In the genomic region with DNA sequence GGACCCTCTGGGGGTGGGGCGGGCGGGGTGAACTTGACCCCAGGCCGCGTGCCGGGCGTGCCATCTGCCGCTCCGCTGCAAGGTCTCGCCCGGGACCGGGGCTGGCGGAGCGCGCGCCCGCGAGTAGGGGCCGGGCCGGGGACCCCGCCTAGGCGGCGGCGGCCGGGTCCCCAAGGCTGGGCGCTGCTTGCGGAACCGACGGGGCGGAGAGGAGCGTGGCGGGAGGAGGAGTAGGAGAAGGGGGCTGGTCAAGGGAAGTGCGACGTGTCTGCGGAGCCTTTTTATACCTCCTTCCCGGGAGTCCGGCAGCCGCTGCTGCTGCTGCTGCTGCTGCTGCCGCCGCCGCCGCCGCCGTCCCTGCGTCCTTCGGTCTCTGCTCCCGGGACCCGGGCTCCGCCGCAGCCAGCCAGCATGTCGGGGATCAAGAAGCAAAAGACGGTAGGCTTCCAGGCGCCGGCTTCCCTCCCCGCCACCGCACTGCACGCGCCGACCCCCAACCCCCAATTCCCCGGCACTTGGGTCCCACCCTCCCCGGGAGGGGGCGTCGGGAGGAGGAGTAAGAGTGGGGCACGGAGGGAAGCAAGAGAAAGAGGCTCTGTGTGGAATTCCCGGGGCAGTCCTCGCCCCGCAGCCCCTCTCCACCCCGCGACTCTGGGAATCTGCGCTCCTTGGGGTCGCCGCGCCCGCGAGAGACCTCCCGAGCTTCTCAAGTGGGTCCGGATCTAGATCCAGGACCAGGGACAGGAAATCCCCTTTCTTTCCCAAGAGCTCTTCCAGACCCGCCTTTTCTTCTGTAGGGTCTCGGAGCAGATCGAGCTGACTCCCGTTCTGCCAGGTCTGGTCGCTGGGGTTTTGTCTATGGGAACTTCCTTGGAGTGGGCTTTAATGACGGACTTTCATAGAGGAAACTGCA, we compare ENCODE assay signal across 8 cellular contexts. TPM values are rescaled to one million over a fixed set of nuclear protein-coding genes. Genes with fewer than 3 reads are reported as not detected.
A peak's percentile ranks its signal among the peaks of the same experiment; 100 is the strongest.
DNase-seq lines count a peak whose midpoint lies in the region; ATAC-seq, FAIRE-seq and TF ChIP-seq lines count a peak whose summit lies in the region.

A gene (plus strand): TSS at position 308 of the 913 bp plus-strand sequence. CDS start 104 bp downstream, at position 412.

- H3K4me1 ChIP-seq in PC-9 (replicated peaks; ENCODE audit: insufficient read depth) (peaks cover 9% of the 10 kb centered on the region; the same call in 1 of the 2 replicates), astrocyte (ENCODE audit: insufficient read depth, low read length) (peaks cover 31% of the 10 kb centered on the region), right cardiac atrium (ENCODE audit: control insufficient read depth, insufficient read depth, low read length) (no peaks in the 10 kb centered on the region)

- no peaks in the 10 kb centered on the region for H4K20me1 ChIP-seq in PC-9 (ENCODE audit: insufficient read depth)
- H4K20me1 ChIP-seq in astrocyte (ENCODE audit: insufficient read depth, low read length) = peaks cover 17% of the 10 kb centered on the region

- POLR2A ChIA-PET in PC-9 (lab: Charles Lee; ENCODE audit: unreplicated experiment) = no interaction called here

- H3K27ac ChIP-seq in PC-9 (no peak within 1 kb of the TSS), astrocyte (ENCODE audit: low read depth, low read length) (peak within 1 kb of the TSS; percentile 86), right cardiac atrium (ENCODE audit: low read length) (peak within 1 kb of the TSS; percentile 79)

- H3K36me3 Mint-ChIP-seq in astrocyte (ENCODE audit: low read depth, unreplicated experiment) = peaks cover 6% of the 10 kb centered on the region

- H3K4me1 Mint-ChIP-seq in astrocyte (ENCODE audit: low read depth, unreplicated experiment) = peaks cover 37% of the 10 kb centered on the region

- H3K9ac ChIP-seq in astrocyte (ENCODE audit: low read length) = peak within 1 kb of the TSS; percentile 98

- intact Hi-C loops in PC-9 (cut with micrococcal nuclease; ENCODE audit: unreplicated experiment) (loop anchor here (1.0 to 5.0 kb wide), 3 partner anchors 24 to 128 kb away; no protein-coding TSS in a partner anchor), right cardiac atrium (cut with DNase I) (loop anchor here in 2 of 4 donors (2.0 to 5.0 kb wide), 2 partner anchors 75 to 77 kb away; no protein-coding TSS in a partner anchor)

- H2AFZ ChIP-seq in PC-9 (peak within 1 kb of the TSS; percentile 94), astrocyte (ENCODE audit: low read depth, low read length) (peak within 1 kb of the TSS; percentile 81)

- TSS peak; percentile 54 for BruUV-seq in PC-9 (replicated peaks; lab: Mats Ljungman, UMichigan)

- peak within 1 kb of the TSS; percentile 99 for H3K4me3 Mint-ChIP-seq in astrocyte (ENCODE audit: unreplicated experiment)

- H3K9me3 ChIP-seq in PC-9 (ENCODE audit: insufficient read depth, low read depth) (no peaks in the 10 kb centered on the region), astrocyte (ENCODE audit: insufficient read depth, low read depth, low read length) (no peaks in the 10 kb centered on the region), right cardiac atrium (ENCODE audit: control insufficient read depth, low read length) (no peaks in the 10 kb centered on the region)

- H3K79me2 ChIP-seq in PC-9 (ENCODE audit: low read depth) (no peaks in the 10 kb centered on the region), astrocyte (ENCODE audit: insufficient read depth, low read length) (peaks cover 48% of the 10 kb centered on the region)

- H3K4me2 ChIP-seq in PC-9 = peak within 1 kb of the TSS; percentile 98
- H3K4me2 ChIP-seq in astrocyte (ENCODE audit: low read length) = peak within 1 kb of the TSS; percentile 99

- WGBS in right cardiac atrium = under 1% methylated on average over 82 of the region's 82 CpGs

- no peaks in the 10 kb centered on the region for H3K27me3 ChIP-seq in PC-9 (ENCODE audit: insufficient read depth, low read depth)
- no peaks in the 10 kb centered on the region for H3K27me3 ChIP-seq in astrocyte (ENCODE audit: insufficient read depth, low read length)
- no peaks in the 10 kb centered on the region for H3K27me3 ChIP-seq in right cardiac atrium (ENCODE audit: control insufficient read depth, insufficient read depth)

- no peaks in the 10 kb centered on the region for H3K27me3 Mint-ChIP-seq in astrocyte (ENCODE audit: low read depth, unreplicated experiment)

- H3F3A ChIP-seq in PC-9 (ENCODE audit: insufficient read depth, low read depth) = peaks cover 3% of the 10 kb centered on the region; the same call in 1 of the 2 replicates

- H3K4me3 ChIP-seq in PC-9 (peak within 1 kb of the TSS; percentile 75), astrocyte (ENCODE audit: insufficient read depth, low read depth, low read length) (peak within 1 kb of the TSS; percentile 100), right cardiac atrium (ENCODE audit: low read length) (peak within 1 kb of the TSS; percentile 97)

- H3K27ac Mint-ChIP-seq in astrocyte (ENCODE audit: unreplicated experiment) = peak within 1 kb of the TSS; percentile 41

- FAIRE-seq in astrocyte (lab: Jason Lieb, UNC) = no peak

- H3K9me2 ChIP-seq in PC-9 (ENCODE audit: insufficient read depth) = no peaks in the 10 kb centered on the region

- ATAC-seq in GM19438 (IDR thresholded peaks at IDR 0.05; ENCODE audit: low read depth, unreplicated experiment) (peak; percentile 64), right cardiac atrium (peak; percentile 89 to 93)

- TF ChIP-seq CTCF in AG09319 (IDR thresholded peaks at IDR 0.05; ENCODE audit: low read depth, low read length) = peak; percentile 5
- no peak for TF ChIP-seq CTCF in PC-9 (conservative IDR thresholded peaks at IDR 0.05)
- no peak for TF ChIP-seq CTCF in astrocyte (IDR thresholded peaks at IDR 0.05; ENCODE audit: insufficient read depth, low read depth, low read length)

- no peaks in the 10 kb centered on the region for H3K9me3 Mint-ChIP-seq in astrocyte (ENCODE audit: unreplicated experiment)

- H3K36me3 ChIP-seq in PC-9 (ENCODE audit: low read depth) (no peaks in the 10 kb centered on the region), astrocyte (ENCODE audit: insufficient read depth, low read length) (no peaks in the 10 kb centered on the region)

- peak; percentile 30 for DNase-seq in AG09319 (ENCODE audit: extremely low read depth, low read depth)
- DNase-seq in PC-9 = peak in 1 of 2 experiments; percentile 36
- peak; percentile 63 for DNase-seq in astrocyte (ENCODE audit: low read depth)
- DNase-seq in right cardiac atrium = peak; percentile 81 to 90 (median 89)
- DNase-seq in pulmonary artery endothelial cell (ENCODE audit: low read depth, low spot score) = peak; percentile 20
- DNase-seq in HPDE6-E6E7 (ENCODE audit: extremely low spot score) = no peak
- DNase-seq in NK-92 treated with Interleukin-12 subunit alpha and Interleukin-12 subunit beta, amount 100 ng/mL, for 24 hours (lab: John Stamatoyannopoulos, UW) = no peak

- CTCF ChIA-PET in PC-9 (lab: Charles Lee) = interaction anchor here (0.7 to 0.8 kb wide), 2 partner anchors 25 to 430 kb away, joined by 3 to 4 read pairs; no protein-coding TSS in a partner anchor

RNA-seq across cellular contexts. Expression of the gene that starts here (rescaled TPM):
- total RNA-seq in PC-9 (2021) = 37.4 and 71.8 TPM in 2 replicates
- 48.6 and 58.5 TPM in 2 replicates for total RNA-seq in astrocyte
- total RNA-seq in right cardiac atrium = 10 to 100 TPM; 10.9 to 15.9 (median 14.6) TPM
- 5.0 TPM for polyA plus RNA-seq in right cardiac atrium
- total RNA-seq in pulmonary artery endothelial cell = 74.2 and 74.3 TPM in 2 replicates

Comparison
In these comparisons a context has a peak if more than half of its experiments do, and no peak if none do; other contexts are left out.
1. DNase-seq: peak in AG09319 (single experiment), astrocyte (single experiment), right cardiac atrium (3 of 3) and pulmonary artery endothelial cell (single experiment); none in HPDE6-E6E7 (single experiment) and NK-92 treated with Interleukin-12 subunit alpha and Interleukin-12 subunit beta, amount 100 ng/mL, for 24 hours (single experiment).
2. Peak in every context shown above with its lines, with median percentiles within 50 percentile points of each other: H3K4me3 ChIP-seq.